Comparison of ENCODE assay signal across 8 cellular contexts in genomic region chrX:74293343-74293946, GRCh38. TPM values are rescaled to one million over a fixed set of nuclear protein-coding genes. Genes with fewer than 3 reads are reported as not detected.
DNase-seq lines count a peak whose midpoint lies in the region; ATAC-seq and TF ChIP-seq lines count a peak whose summit lies in the region.

No MANE protein-coding gene starts in this region.

- H3K9me3 ChIP-seq in ES-I3 (ENCODE audit: control insufficient read depth, insufficient read depth, low read length) (no peaks in the 10 kb centered on the region), ectodermal cell (ENCODE audit: control insufficient read depth, low read length) (no peaks in the 10 kb centered on the region), lung (ENCODE audit: control insufficient read depth in 2 of 2, insufficient read depth in 1 of 2, low read length in 1 of 2) (peaks cover 0 to 7% of the 10 kb centered on the region in 2 donors)

- DNase-seq in NCI-H82 (lab: John Stamatoyannopoulos, UW) = peak; percentile 89
- DNase-seq in activated CD8-positive, alpha-beta T cell treated with anti-CD3 and anti-CD28 coated beads for 36 hours = peak; percentile 70
- DNase-seq in lung (ENCODE audit: low spot score) = peak; percentile 73
- peak; percentile 51 to 52 for DNase-seq in stimulated activated CD4-positive, alpha-beta T cell treated with anti-CD3 and anti-CD28 coated beads, Interleukin-4, amount 100 ng/mL, for 48 hours (ENCODE audit: low read depth in 2 of 2)

- intact Hi-C loops in activated CD8-positive, alpha-beta T cell treated with anti-CD3 and anti-CD28 coated beads for 36 hours (cut with micrococcal nuclease) = no loop called here

- peaks cover 9% of the 10 kb centered on the region for H3K4me1 Mint-ChIP-seq in activated CD8-positive, alpha-beta T cell treated with anti-CD3 and anti-CD28 coated beads for 36 hours (ENCODE audit: low read depth)

- H3K36me3 ChIP-seq in ES-I3 (ENCODE audit: insufficient read depth, low read length) (no peaks in the 10 kb centered on the region), ectodermal cell (ENCODE audit: control insufficient read depth, insufficient read depth, low read length) (no peaks in the 10 kb centered on the region), lung (ENCODE audit: control insufficient read depth in 2 of 2, insufficient read depth in 2 of 2, low read length in 2 of 2) (peaks cover 0 to 2% of the 10 kb centered on the region in 2 donors)

- ATAC-seq in HG03442 (IDR thresholded peaks at IDR 0.05; ENCODE audit: unreplicated experiment) (peak; percentile 28), lung (ENCODE audit: insufficient read depth, low FRiP score) (peak; percentile 64), HG02981 (IDR thresholded peaks at IDR 0.05; ENCODE audit: unreplicated experiment) (no peak)
- ATAC-seq in activated CD8-positive, alpha-beta T cell treated with anti-CD3 and anti-CD28 coated beads for 36 hours = peak; percentile 28

- H3K27me3 ChIP-seq in ectodermal cell (ENCODE audit: control insufficient read depth, insufficient read depth, low read length, poor library complexity, severe bottlenecking) = no peaks in the 10 kb centered on the region
- H3K27me3 ChIP-seq in lung (ENCODE audit: control insufficient read depth, insufficient read depth) = peaks cover 5% of the 10 kb centered on the region

- no peak for TF ChIP-seq CTCF in activated CD8-positive, alpha-beta T cell treated with anti-CD3 and anti-CD28 coated beads for 36 hours (IDR thresholded peaks at IDR 0.05)
- TF ChIP-seq CTCF in lung (IDR thresholded peaks at IDR 0.05; ENCODE audit: control extremely low read depth, extremely low read depth) = no peak

- H3K4me3 ChIP-seq in ectodermal cell (ENCODE audit: insufficient read depth, low read depth, low read length) = peak overlapping the region; percentile 68
- peak overlapping the region; percentile 56 for H3K4me3 ChIP-seq in lung

- CTCF ChIA-PET in activated CD8-positive, alpha-beta T cell treated with anti-CD3 and anti-CD28 coated beads for 36 hours (lab: Charles Lee) = no interaction called here

- H3K27ac ChIP-seq in ectodermal cell (ENCODE audit: insufficient read depth, low read depth, low read length, poor library complexity, severe bottlenecking) = peak overlapping the region; percentile 44
- peak overlapping the region; percentile 87 to 88 for H3K27ac ChIP-seq in lung (ENCODE audit: low read depth in 1 of 2, low read length in 1 of 2)

- H3K36me3 Mint-ChIP-seq in activated CD8-positive, alpha-beta T cell treated with anti-CD3 and anti-CD28 coated beads for 36 hours (ENCODE audit: low read depth) = peaks cover 15% of the 10 kb centered on the region

- no peaks in the 10 kb centered on the region for H3K9me3 Mint-ChIP-seq in activated CD8-positive, alpha-beta T cell treated with anti-CD3 and anti-CD28 coated beads for 36 hours

- peak overlapping the region; percentile 81 for H3K27ac Mint-ChIP-seq in activated CD8-positive, alpha-beta T cell treated with anti-CD3 and anti-CD28 coated beads for 36 hours

- 4% methylated on average over 25 of the region's 25 CpGs for WGBS in ectodermal cell, 2 experiments
- WGBS in lung, 2 donors = 1 to 26% methylated on average over 17 to 25 of the region's 25 CpGs

- no peaks in the 10 kb centered on the region for H3K4me1 ChIP-seq in ES-I3 (ENCODE audit: insufficient read depth, low read length)
- no peaks in the 10 kb centered on the region for H3K4me1 ChIP-seq in ectodermal cell (ENCODE audit: control insufficient read depth, insufficient read depth, low read length)
- H3K4me1 ChIP-seq in lung (ENCODE audit: control insufficient read depth in 2 of 2, insufficient read depth in 2 of 2, low read length in 2 of 2) = no peaks in the 10 kb centered on the region

- H3K27me3 Mint-ChIP-seq in activated CD8-positive, alpha-beta T cell treated with anti-CD3 and anti-CD28 coated beads for 36 hours = no peaks in the 10 kb centered on the region

- POLR2A ChIA-PET in activated CD8-positive, alpha-beta T cell treated with anti-CD3 and anti-CD28 coated beads for 36 hours (lab: Charles Lee) = no interaction called here

- peak overlapping the region; percentile 68 for H3K9ac ChIP-seq in ES-I3 (ENCODE audit: low read depth, low read length)

- peak overlapping the region; percentile 90 for H3K4me3 Mint-ChIP-seq in activated CD8-positive, alpha-beta T cell treated with anti-CD3 and anti-CD28 coated beads for 36 hours

RNA-seq across cellular contexts. Expression of gene ZCCHC13, which starts 10.5 kb away (rescaled TPM):
- total RNA-seq in activated CD8-positive, alpha-beta T cell treated with anti-CD3 and anti-CD28 coated beads for 36 hours = not detected
- not detected for polyA plus RNA-seq in ectodermal cell (2013, experiment 1 of 4)
- not detected for polyA plus RNA-seq in ectodermal cell (2013, experiment 2 of 4)
- polyA plus RNA-seq in ectodermal cell (2013, experiment 3 of 4) = not detected
- polyA plus RNA-seq in ectodermal cell (2013, experiment 4 of 4) = not detected
- not detected for total RNA-seq in lung
- polyA plus RNA-seq in lung = not detected
